ENCODE assay signal across 1 cellular context in genomic region chr14:62711351-62712023, GRCh38.
TF ChIP-seq lines count a peak whose summit lies in the region.

No MANE protein-coding gene starts in this region.

TF ChIP-seq in IMR-90, 13 proteins besides CTCF, POLR2A, EP300 and RAD21 (continued from another document):
- TF ChIP-seq RCOR1 (IDR thresholded peaks at IDR 0.05; ENCODE audit: insufficient replicate concordance, low read length) (no peak), MAZ (IDR thresholded peaks at IDR 0.05; ENCODE audit: borderline replicate concordance, low read depth, low read length) (no peak), FOS (IDR thresholded peaks at IDR 0.05; ENCODE audit: low read depth, low read length) (no peak), USF2 (IDR thresholded peaks at IDR 0.05; ENCODE audit: low read depth, low read length) (no peak), MAFK (IDR thresholded peaks at IDR 0.05; ENCODE audit: low read depth, low read length) (no peak), BHLHE40 (IDR thresholded peaks at IDR 0.05; ENCODE audit: low read depth, low read length) (no peak), ELK1 (IDR thresholded peaks at IDR 0.05; ENCODE audit: borderline replicate concordance, low read depth, low read length) (no peak), SMC3 (IDR thresholded peaks at IDR 0.05; ENCODE audit: low read depth, low read length) (no peak), NFE2L2 (IDR thresholded peaks at IDR 0.05; ENCODE audit: low read depth, low read length) (no peak), CEBPB (IDR thresholded peaks at IDR 0.05; ENCODE audit: low read depth, low read length) (no peak)
